ENCODE assay signal across 1 cellular context in genomic region chr3:128780438-128780837, GRCh38.
TF ChIP-seq lines count a peak whose summit lies in the region.

No MANE protein-coding gene starts in this region.

TF ChIP-seq in HepG2, 621 proteins besides CTCF, POLR2A, EP300 and RAD21:
- TF ChIP-seq CREB1 (IDR thresholded peaks at IDR 0.05): no peak
- 0 out of 2 replicates have a peak, but pooled peaks have one; percentile 7 for TF ChIP-seq CREB1 (CRISPR knock-in tag; IDR thresholded peaks at IDR 0.05)
- TF ChIP-seq, protein P1, sequence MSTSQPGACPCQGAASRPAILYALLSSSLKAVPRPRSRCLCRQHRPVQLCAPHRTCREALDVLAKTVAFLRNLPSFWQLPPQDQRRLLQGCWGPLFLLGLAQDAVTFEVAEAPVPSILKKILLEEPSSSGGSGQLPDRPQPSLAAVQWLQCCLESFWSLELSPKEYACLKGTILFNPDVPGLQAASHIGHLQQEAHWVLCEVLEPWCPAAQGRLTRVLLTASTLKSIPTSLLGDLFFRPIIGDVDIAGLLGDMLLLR (CRISPR knock-in tag; IDR thresholded peaks at IDR 0.05): no peak
